9 cellular contexts compared by ENCODE assay signal in the genomic region with DNA sequence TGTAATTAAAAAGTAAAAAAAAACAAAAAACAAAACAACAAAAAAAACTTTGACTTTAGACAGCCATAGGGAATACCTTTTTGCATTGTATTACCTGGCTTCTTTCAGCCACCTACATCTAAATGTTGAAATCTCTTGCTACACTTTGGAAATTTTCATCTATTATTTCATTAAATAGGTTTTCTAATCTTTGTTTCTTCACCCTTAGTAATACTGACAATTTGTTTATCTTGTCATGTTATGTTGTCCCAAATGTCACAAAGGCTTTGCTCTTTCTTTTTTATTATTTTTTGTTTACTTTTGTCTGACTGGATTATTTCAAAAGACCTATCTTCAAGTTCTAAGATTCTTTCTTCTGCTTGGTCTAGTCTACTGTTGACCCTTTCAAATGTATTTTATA. TPM values are rescaled to one million over a fixed set of nuclear protein-coding genes. Genes with fewer than 3 reads are reported as not detected.
"Had no signal": no experiment of that assay in that cellular context is flagged by ENCODE, and none has a peak within 500 bp of the region (broad histone marks: within the 10 kb centered on the region; RNA-seq: fewer than 3 reads in every experiment).

No MANE protein-coding gene starts in this region.

- ATAC-seq: GM12878 had no signal

- FAIRE-seq: G401.6, GM12878, GM12891, GM12892, GM18507, GM19239 had no signal

- DNase-seq: GDM1, GF-D8 had no signal

- H3K4me3 ChIP-seq: GM12878 had no signal

RNA-seq across cellular contexts. Expression of gene PF4, which starts 7.5 kb away (rescaled TPM):
- total RNA-seq: G401, GM12878 had no signal
- polyA plus RNA-seq: GM12878 had no signal

RNA-seq across cellular contexts. Expression of gene PPBP, which starts 13.6 kb away (rescaled TPM):
- total RNA-seq: G401, GM12878 had no signal
- polyA plus RNA-seq: GM12878 had no signal

RNA-seq across cellular contexts. Expression of gene CXCL5, which starts 24.1 kb away (rescaled TPM):
- total RNA-seq: G401, GM12878 had no signal
- polyA plus RNA-seq: GM12878 had no signal
